15 cellular contexts compared by ENCODE assay signal in genomic region chr10:9239298-9239697, GRCh38.
"Had no signal": no experiment of that assay in that cellular context is flagged by ENCODE, and none has a peak within 500 bp of the region (broad histone marks: within the 10 kb centered on the region; RNA-seq: fewer than 3 reads in every experiment).

No MANE protein-coding gene starts in this region.

- ATAC-seq: sciatic nerve; stimulated activated naive CD8-positive, alpha-beta T cell treated with anti-CD3 and anti-CD28 coated beads, Interleukin-15, amount 100 ng/mL, for 72 hours had no signal

- H3K4me3 ChIP-seq: cardiac muscle cell, dorsolateral prefrontal cortex, esophagus squamous epithelium, spleen, upper lobe of left lung had no signal

- DNase-seq: activated CD4-positive, alpha-beta T cell treated with anti-CD3 and anti-CD28 coated beads for 1 hour; activated CD4-positive, alpha-beta T cell treated with anti-CD3 and anti-CD28 coated beads, Interleukin-2, amount 50 U/mL, for 48 hours; activated naive CD4-positive, alpha-beta T cell treated with anti-CD3 and anti-CD28 coated beads, Interleukin-2, amount 10 ng/mL, durations not matched to agents 7 days and 5 days; activated T-cell treated with anti-CD3 and anti-CD28 coated beads, Interleukin-2, amount 50 U/mL, for 1 hour; dorsolateral prefrontal cortex; esophagus squamous epithelium; foreskin fibroblast; glutamatergic neuron; mesenchymal stem cell; spleen; stimulated activated naive CD8-positive, alpha-beta T cell treated with anti-CD3 and anti-CD28 coated beads, Interleukin-15, amount 100 ng/mL, for 72 hours; T1000; upper lobe of left lung had no signal
